In the genomic region with DNA sequence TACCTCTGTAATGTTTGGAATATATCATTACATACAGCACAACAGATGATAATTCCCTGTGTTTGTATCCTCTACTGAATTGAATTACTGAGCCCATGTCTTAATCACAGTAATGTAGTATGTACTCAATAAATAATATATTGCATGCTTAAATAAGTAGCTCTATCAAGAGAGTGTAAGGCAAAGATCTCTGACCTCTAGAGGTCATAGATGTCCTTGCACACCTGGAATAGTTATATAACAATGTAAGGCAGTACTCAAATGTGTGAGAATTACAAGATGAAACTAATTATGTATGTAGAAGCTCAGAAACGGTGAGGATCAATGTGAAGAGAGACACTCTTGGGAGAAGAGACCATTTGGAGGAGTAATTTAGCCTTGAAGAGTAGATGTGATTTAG, we compare ENCODE assay signal across 21 cellular contexts. TPM values are rescaled to one million over a fixed set of nuclear protein-coding genes. Genes with fewer than 3 reads are reported as not detected.
DNase-seq lines count a peak whose midpoint lies in the region; ATAC-seq and TF ChIP-seq lines count a peak whose summit lies in the region.
"Had no signal": no experiment of that assay in that cellular context is flagged by ENCODE, and none has a peak within 500 bp of the region (broad histone marks: within the 10 kb centered on the region; RNA-seq: fewer than 3 reads in every experiment).

No MANE protein-coding gene starts in this region.

- H3K9me3 ChIP-seq in OCI-LY3 (ENCODE audit: insufficient read depth, low read length) (no peaks in the 10 kb centered on the region), uterus (no peaks in the 10 kb centered on the region)
- H3K9me3 ChIP-seq: SK-N-SH had no signal

- no peak overlapping the region for H2AFZ ChIP-seq in OCI-LY3 (ENCODE audit: low read depth, low read length)

- H3K36me3 ChIP-seq in OCI-LY3 (replicated peaks; ENCODE audit: low read depth, low read length) (peaks cover 73% of the 10 kb centered on the region), uterus (no peaks in the 10 kb centered on the region)

- intact Hi-C loops in uterus (cut with DNase I; ENCODE audit: low total_unique reads), result no loop called here

- H3K27me3 ChIP-seq in OCI-LY3 (ENCODE audit: low read depth, low read length) (no peaks in the 10 kb centered on the region), foreskin keratinocyte (no peaks in the 10 kb centered on the region), uterus (no peaks in the 10 kb centered on the region)

- H3K4me1 ChIP-seq in OCI-LY3 (ENCODE audit: low read length) (no peaks in the 10 kb centered on the region), foreskin keratinocyte (no peaks in the 10 kb centered on the region), uterus (no peaks in the 10 kb centered on the region)

- DNase-seq in foreskin keratinocyte, result no peak
- no peak for DNase-seq in SK-N-DZ (ENCODE audit: low spot score)
- no peak for DNase-seq in uterus
- DNase-seq: CD4-positive, alpha-beta memory T cell; DMS79 treated with DMSO at 0.1 percent for 48 hours; GDM1; H9; MV-4-11; NCI-H1436 treated with DMSO at 0.1 percent for 48 hours; NCI-H2081 treated with DMSO at 0.1 percent for 48 hours; NCI-H510A; NCI-H82; Right ventricle myocardium superior; SK-N-SH; T-cell had no signal

- ATAC-seq in foreskin keratinocyte (no peak), HG02623 (IDR thresholded peaks at IDR 0.05; ENCODE audit: unreplicated experiment) (no peak), GM18511 (IDR thresholded peaks at IDR 0.05; ENCODE audit: unreplicated experiment) (no peak)

- TF ChIP-seq CTCF in C4-2B (conservative IDR thresholded peaks at IDR 0.05) (peak; percentile 20), GM12872 (IDR thresholded peaks at IDR 0.05; ENCODE audit: insufficient read depth, low read depth, low read length) (peak; percentile 15; the same call in 1 of the 3 replicates), OCI-LY3 (IDR thresholded peaks at IDR 0.05; ENCODE audit: low read depth, low read length) (peak; percentile 30; the same call in 1 of the 2 replicates), foreskin keratinocyte (conservative IDR thresholded peaks at IDR 0.05) (peak; percentile 19), uterus (IDR thresholded peaks at IDR 0.05) (no peak)

- peaks cover 3% of the 10 kb centered on the region; the same call in 1 of the 2 replicates for H4K20me1 ChIP-seq in OCI-LY3 (ENCODE audit: insufficient read depth, low read length)

- H3K27ac ChIP-seq in C4-2B (no peak overlapping the region), OCI-LY3 (ENCODE audit: low read length) (no peak overlapping the region), foreskin keratinocyte (no peak overlapping the region), uterus (no peak overlapping the region)

- H3K9ac ChIP-seq in OCI-LY3 (ENCODE audit: low read length), result no peak overlapping the region
- H3K9ac ChIP-seq: SK-N-SH had no signal

- peaks cover 11% of the 10 kb centered on the region; the same call in 1 of the 2 replicates for H3K79me2 ChIP-seq in OCI-LY3 (ENCODE audit: low read length)

- H3K4me3 ChIP-seq in OCI-LY3 (ENCODE audit: low read length) (no peak overlapping the region), uterus (no peak overlapping the region)

- TF ChIP-seq POLR2A in uterus (IDR thresholded peaks at IDR 0.05), result no peak

- H3K4me2 ChIP-seq in OCI-LY3 (ENCODE audit: low read length), result no peak overlapping the region
- H3K4me2 ChIP-seq: SK-N-SH had no signal

RNA-seq across cellular contexts. Expression of gene GCNA, which starts 14.3 kb away (rescaled TPM):
- total RNA-seq in foreskin keratinocyte (0.39 and 0.41 TPM in 2 replicates), uterus (1 to 10 TPM; 1.2 to 7.9 (median 2.5) TPM)
- polyA plus RNA-seq in foreskin keratinocyte, result 0.26 and 0.34 TPM in 2 replicates
- polyA plus RNA-seq in SK-N-DZ (2014; cell fraction: cytosol; rRNA removed), result 0.45 and 1.2 TPM in 2 replicates
- polyA plus RNA-seq in SK-N-DZ (2014; cell fraction: nucleus; rRNA removed), result 8.2 and 9.3 TPM in 2 replicates

RNA-seq across cellular contexts. Expression of gene OGT, which starts 31.0 kb away (rescaled TPM):
- total RNA-seq in foreskin keratinocyte (42.1 and 46.8 TPM in 2 replicates), uterus (100 to 1,000 TPM; 117 to 243 (median 144) TPM)
- polyA plus RNA-seq in foreskin keratinocyte, result 9.8 and 10.3 TPM in 2 replicates
- 91.5 and 140 TPM in 2 replicates for polyA plus RNA-seq in SK-N-DZ (2014; cell fraction: cytosol; rRNA removed)
- polyA plus RNA-seq in SK-N-DZ (2014; cell fraction: nucleus; rRNA removed), result 435 and 565 TPM in 2 replicates

RNA-seq across cellular contexts. Expression of gene CXCR3, which starts 54.4 kb away (rescaled TPM):
- not detected in 2 replicates for total RNA-seq in foreskin keratinocyte
- not detected in 2 replicates for polyA plus RNA-seq in foreskin keratinocyte
- polyA plus RNA-seq in SK-N-DZ (2014; cell fraction: cytosol; rRNA removed), result not detected in 2 replicates
- polyA plus RNA-seq in SK-N-DZ (2014; cell fraction: nucleus; rRNA removed), result not detected in 2 replicates
- under 1 TPM in 1 of 4 donors, not detected in 3; 0.28 TPM for total RNA-seq in uterus
- total RNA-seq: H9, HT1080 had no signal
- polyA plus RNA-seq: SK-N-SH had no signal

Comparison
In these comparisons a context has a peak if more than half of its experiments do, and no peak if none do; other contexts are left out.
1. CTCF ChIP-seq: peak in C4-2B (single experiment), GM12872 (single experiment), OCI-LY3 (single experiment) and foreskin keratinocyte (single experiment); none in uterus (0 of 4).